In the genomic region with DNA sequence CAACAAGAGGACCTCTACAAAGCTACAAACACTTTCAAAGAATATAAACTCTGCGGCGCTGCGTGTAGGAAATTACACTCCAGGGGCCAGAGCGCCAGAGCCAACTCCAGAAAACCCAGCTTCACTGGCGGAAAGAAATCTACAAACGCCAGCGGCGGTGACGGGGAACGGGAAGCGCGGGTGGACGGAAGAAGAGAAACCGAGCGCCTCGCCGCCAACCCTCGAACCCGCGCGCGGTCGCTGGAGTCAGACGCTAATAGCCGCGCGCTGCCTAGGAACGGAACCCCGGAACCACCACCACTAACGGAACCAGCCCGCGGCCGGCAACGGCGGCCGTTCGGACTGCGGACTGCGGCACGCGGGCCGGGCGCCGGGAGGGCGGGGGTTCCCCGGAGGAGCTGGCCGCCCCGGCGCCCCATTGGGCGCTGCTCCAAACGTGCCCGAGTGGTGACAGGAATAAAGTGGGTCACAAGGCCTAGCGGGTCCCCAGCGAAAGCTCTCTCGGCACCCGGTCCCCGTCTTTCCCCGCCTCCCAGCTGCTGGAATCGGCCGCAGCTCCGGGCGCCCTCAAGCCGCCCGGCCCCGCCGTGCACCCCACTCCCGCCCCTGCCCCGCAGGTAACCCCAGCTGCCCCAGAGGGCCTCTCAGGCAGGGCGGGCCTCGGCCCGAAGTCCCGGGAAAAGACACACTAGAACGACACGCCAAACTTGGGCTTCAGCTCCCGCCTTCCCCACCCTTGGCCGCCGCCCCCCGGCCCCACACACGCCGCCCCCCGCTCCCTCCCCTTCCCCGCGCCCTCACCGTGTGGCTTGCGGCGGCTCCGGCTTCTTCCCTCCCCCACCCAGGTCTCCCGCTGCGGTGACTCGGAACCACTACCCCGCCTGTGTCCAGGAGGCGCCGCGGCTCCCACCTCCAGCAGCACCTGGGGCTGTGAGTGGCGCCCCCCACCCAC, we compare ENCODE assay signal across 8 cellular contexts. TPM values are rescaled to one million over a fixed set of nuclear protein-coding genes. Genes with fewer than 3 reads are reported as not detected.
DNase-seq lines count a peak whose midpoint lies in the region; FAIRE-seq and TF ChIP-seq lines count a peak whose summit lies in the region.

No MANE protein-coding gene starts in this region.

- H3K4me3 ChIP-seq in SJCRH30 (peak overlapping the region; percentile 71), neutrophil (ENCODE audit: low read depth in 1 of 2, low read length in 1 of 2) (peak overlapping the region; percentile 69 to 90)

- H3K9me3 ChIP-seq in SJCRH30 (replicated peaks): no peaks in the 10 kb centered on the region
- no peaks in the 10 kb centered on the region for H3K9me3 ChIP-seq in neutrophil

- H3K4me1 ChIP-seq in SJCRH30 (peaks cover 11% of the 10 kb centered on the region), neutrophil (ENCODE audit: control insufficient read depth in 1 of 2, insufficient read depth in 1 of 2, low read depth in 1 of 2, low read length in 1 of 2) (peaks cover 12 to 14% of the 10 kb centered on the region in 2 experiments)

- peak; percentile 19; the same call in 1 of the 2 replicates for TF ChIP-seq POLR2A in H54 (IDR thresholded peaks at IDR 0.05; ENCODE audit: low read depth, low read length)

- DNase-seq in ELF-1 (ENCODE audit: low read depth, low spot score) (peak; percentile 77), H54 (ENCODE audit: insufficient read length, low spot score) (peak; percentile 22), M059J (ENCODE audit: low read depth) (peak; percentile 69), SJCRH30 (peak; percentile 82 to 85), frontal cortex (ENCODE audit: low spot score in 2 of 2) (peak; percentile 75 to 78), superior temporal gyrus (ENCODE audit: extremely low spot score) (peak; percentile 79)
- DNase-seq in activated naive CD4-positive, alpha-beta T cell treated with Interleukin-2 at 50 U/mL for 16 hours: peak; percentile 70

- H3K36me3 ChIP-seq in SJCRH30 (no peaks in the 10 kb centered on the region; the same call in 1 of the 2 replicates), neutrophil (no peaks in the 10 kb centered on the region)

- peak overlapping the region; percentile 86 for H3K27ac ChIP-seq in SJCRH30
- H3K27ac ChIP-seq in neutrophil: peak overlapping the region; percentile 26

- FAIRE-seq in H54 (lab: Jason Lieb, UNC) (no peak), frontal cortex (lab: Jason Lieb, UNC) (no peak)

- H3K27me3 ChIP-seq in SJCRH30 (no peaks in the 10 kb centered on the region), neutrophil (peaks cover 77% of the 10 kb centered on the region)

- TF ChIP-seq CTCF in neutrophil (IDR thresholded peaks at IDR 0.05): no peak

RNA-seq across cellular contexts. Expression of a gene that starts 0.8 kb away (rescaled TPM):
- 14.1 and 16.8 TPM in 2 replicates for total RNA-seq in M059J (2014; rRNA removed; shearing (Covaris generic))
- total RNA-seq in SJCRH30 (2014; rRNA removed; shearing (Covaris generic)): 34.0 and 36.6 TPM in 2 replicates
- 27.3 TPM for total RNA-seq in frontal cortex

RNA-seq across cellular contexts. Expression of a gene that starts 46.1 kb away (rescaled TPM):
- not detected in 2 replicates for total RNA-seq in M059J (2014; rRNA removed; shearing (Covaris generic))
- not detected in 2 replicates for total RNA-seq in SJCRH30 (2014; rRNA removed; shearing (Covaris generic))
- not detected for total RNA-seq in frontal cortex

Comparison
In these comparisons a context has a peak if more than half of its experiments do, and no peak if none do; other contexts are left out.
1. Peak in every context shown above with its lines: DNase-seq, H3K4me3 ChIP-seq and H3K27ac ChIP-seq.
2. DNase-seq: peak in every context shown above with its lines; median percentile 84 in SJCRH30; 79 in superior temporal gyrus; 77 in ELF-1; 76 in frontal cortex; 70 in activated naive CD4-positive, alpha-beta T cell treated with Interleukin-2 at 50 U/mL for 16 hours; 69 in M059J; 22 in H54.